Comparison of ENCODE assay signal across 19 cellular contexts in genomic region chr12:30180602-30181001, GRCh38.
DNase-seq lines count a peak whose midpoint lies in the region; ATAC-seq, FAIRE-seq and TF ChIP-seq lines count a peak whose summit lies in the region.
"Had no signal": no experiment of that assay in that cellular context is flagged by ENCODE, and none has a peak within 500 bp of the region (broad histone marks: within the 10 kb centered on the region; RNA-seq: fewer than 3 reads in every experiment).

No MANE protein-coding gene starts in this region.

- TF ChIP-seq POLR2A in A549 (IDR thresholded peaks at IDR 0.05; ENCODE audit: low read length) = no peak

- H3K9ac ChIP-seq in astrocyte (ENCODE audit: low read length) = no peak overlapping the region
- H3K9ac ChIP-seq: BLaER1 treated with 17β-estradiol and CSF1 and Interleukin-3, amounts not matched to agents 10 nM and 100 nM; KMS-11 had no signal

- POLR2A ChIA-PET in A549 (lab: Yijun Ruan, JAX) = no interaction called here

- H3K36me3 ChIP-seq in astrocyte (ENCODE audit: insufficient read depth, low read length) = no peaks in the 10 kb centered on the region
- H3K36me3 ChIP-seq: BLaER1 treated with 17β-estradiol and CSF1 and Interleukin-3, amounts not matched to agents 10 nM and 100 nM; HAP-1 had no signal

- H3K4me1 ChIP-seq in A549 = no peaks in the 10 kb centered on the region
- H3K4me1 ChIP-seq in astrocyte (ENCODE audit: insufficient read depth, low read length) = no peaks in the 10 kb centered on the region

- no peaks in the 10 kb centered on the region for H4K20me1 ChIP-seq in astrocyte (ENCODE audit: insufficient read depth, low read length)
- H4K20me1 ChIP-seq: BLaER1 treated with 17β-estradiol and CSF1 and Interleukin-3, amounts not matched to agents 10 nM and 100 nM had no signal

- peaks cover 4% of the 10 kb centered on the region for H3K27me3 Mint-ChIP-seq in astrocyte (ENCODE audit: low read depth, unreplicated experiment)
- H3K27me3 Mint-ChIP-seq in activated naive CD8-positive, alpha-beta T cell treated with anti-CD3 and anti-CD28 coated beads, Interleukin-2, amount 50 U/mL, for 24 hours = no peaks in the 10 kb centered on the region
- H3K27me3 Mint-ChIP-seq: B cell, IgD-negative memory B cell had no signal

- TF ChIP-seq EP300 in A549 (IDR thresholded peaks at IDR 0.05) = no peak

- no peak overlapping the region for H3K4me3 Mint-ChIP-seq in astrocyte (ENCODE audit: unreplicated experiment)
- no peak overlapping the region for H3K4me3 Mint-ChIP-seq in activated naive CD8-positive, alpha-beta T cell treated with anti-CD3 and anti-CD28 coated beads, Interleukin-2, amount 50 U/mL, for 24 hours
- H3K4me3 Mint-ChIP-seq: B cell; CD8-positive, alpha-beta T cell; IgD-negative memory B cell had no signal

- no peaks in the 10 kb centered on the region for H3K79me2 ChIP-seq in astrocyte (ENCODE audit: insufficient read depth, low read length)

- no peak overlapping the region for H3K4me3 ChIP-seq in A549
- no peak overlapping the region for H3K4me3 ChIP-seq in astrocyte (ENCODE audit: insufficient read depth, low read depth, low read length)
- H3K4me3 ChIP-seq: BLaER1 treated with 17β-estradiol and CSF1 and Interleukin-3, amounts not matched to agents 10 nM and 100 nM; HAP-1 had no signal

- no peak overlapping the region for H3K4me2 ChIP-seq in A549
- no peak overlapping the region for H3K4me2 ChIP-seq in astrocyte (ENCODE audit: low read length)
- H3K4me2 ChIP-seq: KMS-11 had no signal

- H3K4me1 Mint-ChIP-seq in astrocyte (ENCODE audit: low read depth, unreplicated experiment) = no peaks in the 10 kb centered on the region
- H3K4me1 Mint-ChIP-seq in activated naive CD8-positive, alpha-beta T cell treated with anti-CD3 and anti-CD28 coated beads, Interleukin-2, amount 50 U/mL, for 24 hours = no peaks in the 10 kb centered on the region
- H3K4me1 Mint-ChIP-seq: B cell, IgD-negative memory B cell had no signal

- H3K27ac Mint-ChIP-seq in astrocyte (ENCODE audit: unreplicated experiment) = no peak overlapping the region
- H3K27ac Mint-ChIP-seq in activated naive CD8-positive, alpha-beta T cell treated with anti-CD3 and anti-CD28 coated beads, Interleukin-2, amount 50 U/mL, for 24 hours = no peak overlapping the region
- H3K27ac Mint-ChIP-seq: B cell; CD8-positive, alpha-beta T cell; IgD-negative memory B cell had no signal

- no peak for TF ChIP-seq RAD21 in A549 (conservative IDR thresholded peaks at IDR 0.05 in 1 of 2, IDR thresholded peaks at IDR 0.05 in 1 of 2)

- no peaks in the 10 kb centered on the region for H3K9me3 Mint-ChIP-seq in astrocyte (ENCODE audit: unreplicated experiment)
- H3K9me3 Mint-ChIP-seq in activated naive CD8-positive, alpha-beta T cell treated with anti-CD3 and anti-CD28 coated beads, Interleukin-2, amount 50 U/mL, for 24 hours = no peaks in the 10 kb centered on the region
- H3K9me3 Mint-ChIP-seq: CD8-positive, alpha-beta T cell had no signal

- H3K36me3 Mint-ChIP-seq in astrocyte (ENCODE audit: low read depth, unreplicated experiment) = no peaks in the 10 kb centered on the region
- no peaks in the 10 kb centered on the region for H3K36me3 Mint-ChIP-seq in activated naive CD8-positive, alpha-beta T cell treated with anti-CD3 and anti-CD28 coated beads, Interleukin-2, amount 50 U/mL, for 24 hours (ENCODE audit: low read depth)
- H3K36me3 Mint-ChIP-seq: CD8-positive, alpha-beta T cell; IgD-negative memory B cell had no signal

- no peak overlapping the region for H3K27ac ChIP-seq in A549
- no peak overlapping the region for H3K27ac ChIP-seq in astrocyte (ENCODE audit: low read depth, low read length)
- H3K27ac ChIP-seq: 22Rv1; BLaER1 treated with 17β-estradiol and CSF1 and Interleukin-3, amounts not matched to agents 10 nM and 100 nM; KMS-11 had no signal

- no peaks in the 10 kb centered on the region for H3K27me3 ChIP-seq in astrocyte (ENCODE audit: insufficient read depth, low read length)
- H3K27me3 ChIP-seq: BLaER1 treated with 17β-estradiol and CSF1 and Interleukin-3, amounts not matched to agents 10 nM and 100 nM had no signal

- peak; percentile 43 for FAIRE-seq in A549 (lab: Jason Lieb, UNC)
- FAIRE-seq in astrocyte (lab: Jason Lieb, UNC) = no peak
- FAIRE-seq: GM12891, HepG2 had no signal

- H3K9me3 ChIP-seq in A549 (no peaks in the 10 kb centered on the region), astrocyte (ENCODE audit: insufficient read depth, low read depth, low read length) (no peaks in the 10 kb centered on the region)
- H3K9me3 ChIP-seq: HAP-1 had no signal

- ATAC-seq in A549 (no peak), HG03432 (IDR thresholded peaks at IDR 0.05; ENCODE audit: unreplicated experiment) (peak; percentile 62), HG02981 (IDR thresholded peaks at IDR 0.05; ENCODE audit: unreplicated experiment) (no peak)
- ATAC-seq in activated naive CD8-positive, alpha-beta T cell treated with anti-CD3 and anti-CD28 coated beads, Interleukin-2, amount 50 U/mL, for 24 hours = no peak
- ATAC-seq: CD8-positive, alpha-beta T cell; HepG2 had no signal

- DNase-seq in A549 (ENCODE audit: low read depth in 1 of 2, low spot score in 1 of 2) = no peak
- peak; percentile 42 for DNase-seq in astrocyte (ENCODE audit: low read depth)
- DNase-seq in kidney glomerular epithelial cell (lab: John Stamatoyannopoulos, UW) = peak; percentile 41
- no peak for DNase-seq in activated naive CD8-positive, alpha-beta T cell treated with anti-CD3 and anti-CD28 coated beads, Interleukin-2, amount 50 U/mL, for 24 hours
- DNase-seq in AG08395 (ENCODE audit: low spot score) = no peak
- DNase-seq: Calu3; CD8-positive, alpha-beta T cell; DMS79 treated with DMSO at 0.1 percent for 48 hours; GF-D8 had no signal

- CTCF ChIA-PET in A549 (lab: Yijun Ruan, JAX) = no interaction called here

- TF ChIP-seq CTCF in A549 (IDR thresholded peaks at IDR 0.05) (no peak), astrocyte (IDR thresholded peaks at IDR 0.05; ENCODE audit: insufficient read depth, low read depth, low read length) (no peak)

- H2AFZ ChIP-seq in astrocyte (ENCODE audit: low read depth, low read length) = no peak overlapping the region

TF ChIP-seq in A549, 52 proteins besides CTCF, POLR2A, EP300 and RAD21:
- TF ChIP-seq ZC3H11A (IDR thresholded peaks at IDR 0.05) = no peak
- no peak for TF ChIP-seq JUN (IDR thresholded peaks at IDR 0.05)
- TF ChIP-seq HOXB13 (CRISPR knock-in tag; IDR thresholded peaks at IDR 0.05; ENCODE audit: low read depth) = no peak
- no peak for TF ChIP-seq HMGXB4 (CRISPR knock-in tag; IDR thresholded peaks at IDR 0.05; ENCODE audit: borderline replicate concordance)

Comparison
In these comparisons a context has a peak if more than half of its experiments do, and no peak if none do; other contexts are left out.
1. DNase-seq: peak in astrocyte (single experiment) and kidney glomerular epithelial cell (single experiment); none in A549 (0 of 2), activated naive CD8-positive, alpha-beta T cell treated with anti-CD3 and anti-CD28 coated beads, Interleukin-2, amount 50 U/mL, for 24 hours (single experiment) and AG08395 (single experiment).